In genomic region chr22:29074276-29074625, GRCh38 we compare ENCODE assay signal across 1 cellular context.
TF ChIP-seq lines count a peak whose summit lies in the region.

No MANE protein-coding gene starts in this region.

TF ChIP-seq in SK-N-SH treated with all-trans-retinoic acid at 6 μM for 48 hours, 23 proteins besides CTCF, POLR2A, EP300 and RAD21 (continued from another document):
- no peak for TF ChIP-seq TSHZ2 (CRISPR knock-in tag; IDR thresholded peaks at IDR 0.05)
- TF ChIP-seq SNAI2 (CRISPR knock-in tag; IDR thresholded peaks at IDR 0.05): no peak
- no peak for TF ChIP-seq OSR1 (CRISPR knock-in tag; IDR thresholded peaks at IDR 0.05)
